In genomic region chr4:143352720-143353119, GRCh38 we compare ENCODE assay signal across 1 cellular context.
A peak's percentile ranks its signal among the peaks of the same experiment; 100 is the strongest.
TF ChIP-seq lines count a peak whose summit lies in the region.

No MANE protein-coding gene starts in this region.

TF ChIP-seq in K562, 482 proteins besides CTCF, POLR2A, EP300 and RAD21 (continued from another document):
- TF ChIP-seq CBFA2T3 (IDR thresholded peaks at IDR 0.05) (peak; percentile 57), ADNP (tag; IDR thresholded peaks at IDR 0.05) (no peak), EP400 (IDR thresholded peaks at IDR 0.05) (no peak), ZNF445 (CRISPR knock-in tag; IDR thresholded peaks at IDR 0.05; ENCODE audit: low read depth) (no peak), SMARCA4 (IDR thresholded peaks at IDR 0.05) (peak; percentile 25; the same call in 1 of the 2 replicates), E2F4 (CRISPR knock-in tag; IDR thresholded peaks at IDR 0.05; ENCODE audit: low read depth) (no peak), ARID1B (IDR thresholded peaks at IDR 0.05) (peak; percentile 52; the same call in 1 of the 2 replicates), ZNF239 (CRISPR knock-in tag; IDR thresholded peaks at IDR 0.05) (no peak)
- TF ChIP-seq, protein P1, sequence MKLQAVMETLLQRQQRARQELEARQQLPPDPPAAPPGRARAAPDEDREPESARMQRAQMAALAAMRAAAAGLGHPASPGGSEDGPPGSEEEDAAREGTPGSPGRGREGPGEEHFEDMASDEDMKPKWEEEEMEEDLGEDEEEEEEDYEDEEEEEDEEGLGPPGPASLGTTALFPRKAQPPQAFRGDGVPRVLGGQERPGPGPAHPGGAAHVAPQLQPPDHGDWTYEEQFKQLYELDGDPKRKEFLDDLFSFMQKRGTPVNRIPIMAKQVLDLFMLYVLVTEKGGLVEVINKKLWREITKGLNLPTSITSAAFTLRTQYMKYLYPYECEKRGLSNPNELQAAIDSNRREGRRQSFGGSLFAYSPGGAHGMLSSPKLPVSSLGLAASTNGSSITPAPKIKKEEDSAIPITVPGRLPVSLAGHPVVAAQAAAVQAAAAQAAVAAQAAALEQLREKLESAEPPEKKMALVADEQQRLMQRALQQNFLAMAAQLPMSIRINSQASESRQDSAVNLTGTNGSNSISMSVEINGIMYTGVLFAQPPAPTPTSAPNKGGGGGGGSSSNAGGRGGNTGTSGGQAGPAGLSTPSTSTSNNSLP (IDR thresholded peaks at IDR 0.05; ENCODE audit: borderline replicate concordance, low read depth, low read length), result 0 out of 2 replicates have a peak, but pooled peaks have one; percentile 8
- TF ChIP-seq, protein P2, sequence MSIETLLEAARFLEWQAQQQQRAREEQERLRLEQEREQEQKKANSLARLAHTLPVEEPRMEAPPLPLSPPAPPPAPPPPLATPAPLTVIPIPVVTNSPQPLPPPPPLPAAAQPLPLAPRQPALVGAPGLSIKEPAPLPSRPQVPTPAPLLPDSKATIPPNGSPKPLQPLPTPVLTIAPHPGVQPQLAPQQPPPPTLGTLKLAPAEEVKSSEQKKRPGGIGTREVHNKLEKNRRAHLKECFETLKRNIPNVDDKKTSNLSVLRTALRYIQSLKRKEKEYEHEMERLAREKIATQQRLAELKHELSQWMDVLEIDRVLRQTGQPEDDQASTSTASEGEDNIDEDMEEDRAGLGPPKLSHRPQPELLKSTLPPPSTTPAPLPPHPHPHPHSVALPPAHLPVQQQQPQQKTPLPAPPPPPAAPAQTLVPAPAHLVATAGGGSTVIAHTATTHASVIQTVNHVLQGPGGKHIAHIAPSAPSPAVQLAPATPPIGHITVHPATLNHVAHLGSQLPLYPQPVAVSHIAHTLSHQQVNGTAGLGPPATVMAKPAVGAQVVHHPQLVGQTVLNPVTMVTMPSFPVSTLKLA (conservative IDR thresholded peaks at IDR 0.05), result no peak
